In genomic region chr12:16939871-16940306, GRCh38 we compare ENCODE assay signal across 10 cellular contexts.
A peak's percentile ranks its signal among the peaks of the same experiment; 100 is the strongest.
DNase-seq lines count a peak whose midpoint lies in the region; ATAC-seq and TF ChIP-seq lines count a peak whose summit lies in the region.
"Had no signal": no experiment of that assay in that cellular context is flagged by ENCODE, and none has a peak within 500 bp of the region (broad histone marks: within the 10 kb centered on the region; RNA-seq: fewer than 3 reads in every experiment).

No MANE protein-coding gene starts in this region.

- H3K4me1 Mint-ChIP-seq in activated CD4-positive, alpha-beta T cell treated with anti-CD3 and anti-CD28 coated beads for 36 hours: no peaks in the 10 kb centered on the region
- H3K4me1 Mint-ChIP-seq: B cell had no signal

- peak; percentile 58 for ATAC-seq in activated CD4-positive, alpha-beta T cell treated with anti-CD3 and anti-CD28 coated beads for 36 hours
- peak; percentile 96 for ATAC-seq in GM21737 (IDR thresholded peaks at IDR 0.05; ENCODE audit: unreplicated experiment)

- no peak overlapping the region for H3K4me3 Mint-ChIP-seq in activated CD4-positive, alpha-beta T cell treated with anti-CD3 and anti-CD28 coated beads for 36 hours
- H3K4me3 Mint-ChIP-seq: B cell had no signal

- H3K27me3 Mint-ChIP-seq in activated CD4-positive, alpha-beta T cell treated with anti-CD3 and anti-CD28 coated beads for 36 hours: no peaks in the 10 kb centered on the region
- H3K27me3 Mint-ChIP-seq: B cell had no signal

- no peak overlapping the region for H3K27ac Mint-ChIP-seq in activated CD4-positive, alpha-beta T cell treated with anti-CD3 and anti-CD28 coated beads for 36 hours
- H3K27ac Mint-ChIP-seq: B cell had no signal

- intact Hi-C loops in activated CD4-positive, alpha-beta T cell treated with anti-CD3 and anti-CD28 coated beads for 36 hours (cut with DNase I, micrococcal nuclease): loop anchor here in 1 of 2 experiments (5.0 kb wide), 1 partner anchor 1052 kb away; no protein-coding TSS in a partner anchor

- CTCF ChIA-PET in activated CD4-positive, alpha-beta T cell treated with anti-CD3 and anti-CD28 coated beads for 36 hours (lab: Charles Lee): interaction anchor here (0.8 to 0.9 kb wide), 2 partner anchors 8 to 170 kb away, joined by 3 read pairs; no protein-coding TSS in a partner anchor

- TF ChIP-seq CTCF in choroid plexus epithelial cell (conservative IDR thresholded peaks at IDR 0.05; ENCODE audit: low read depth, low read length): peak; percentile 65

- POLR2A ChIA-PET in activated CD4-positive, alpha-beta T cell treated with anti-CD3 and anti-CD28 coated beads for 36 hours (lab: Charles Lee): no interaction called here

- DNase-seq in activated CD4-positive, alpha-beta T cell treated with anti-CD3 and anti-CD28 coated beads for 36 hours: peak; percentile 41
- no peak for DNase-seq in activated CD4-positive, alpha-beta T cell treated with anti-CD3 and anti-CD28 coated beads for 1 hour
- DNase-seq in HS-5 (ENCODE audit: low read depth): peak; percentile 47
- DNase-seq in NOMO-1 (lab: John Stamatoyannopoulos, UW; ENCODE audit: unreplicated experiment in 2 of 2): peak; percentile 58 to 74
- DNase-seq in choroid plexus epithelial cell (ENCODE audit: low read depth): peak; percentile 72
- peak; percentile 55 for DNase-seq in non-pigmented ciliary epithelial cell (ENCODE audit: low read depth)
- DNase-seq in stimulated activated naive CD4-positive, alpha-beta T cell treated with Interleukin-2 at 50 U/mL for 16 hours (lab: John Stamatoyannopoulos, UW): no peak

- H3K36me3 Mint-ChIP-seq in activated CD4-positive, alpha-beta T cell treated with anti-CD3 and anti-CD28 coated beads for 36 hours (ENCODE audit: low read depth): no peaks in the 10 kb centered on the region

- no peak overlapping the region for H3K4me3 ChIP-seq in choroid plexus epithelial cell (ENCODE audit: low read depth, low read length)
- H3K4me3 ChIP-seq: thoracic aorta had no signal

- H3K9me3 Mint-ChIP-seq in activated CD4-positive, alpha-beta T cell treated with anti-CD3 and anti-CD28 coated beads for 36 hours (ENCODE audit: low read depth): peaks cover 23% of the 10 kb centered on the region

Comparison
In these comparisons a context has a peak if more than half of its experiments do, and no peak if none do; other contexts are left out.
1. DNase-seq: peak in activated CD4-positive, alpha-beta T cell treated with anti-CD3 and anti-CD28 coated beads for 36 hours (single experiment), HS-5 (single experiment), NOMO-1 (2 of 2), choroid plexus epithelial cell (single experiment) and non-pigmented ciliary epithelial cell (single experiment); none in activated CD4-positive, alpha-beta T cell treated with anti-CD3 and anti-CD28 coated beads for 1 hour (single experiment) and stimulated activated naive CD4-positive, alpha-beta T cell treated with Interleukin-2 at 50 U/mL for 16 hours (single experiment).